Comparison of ENCODE assay signal across 8 cellular contexts in the genomic region with DNA sequence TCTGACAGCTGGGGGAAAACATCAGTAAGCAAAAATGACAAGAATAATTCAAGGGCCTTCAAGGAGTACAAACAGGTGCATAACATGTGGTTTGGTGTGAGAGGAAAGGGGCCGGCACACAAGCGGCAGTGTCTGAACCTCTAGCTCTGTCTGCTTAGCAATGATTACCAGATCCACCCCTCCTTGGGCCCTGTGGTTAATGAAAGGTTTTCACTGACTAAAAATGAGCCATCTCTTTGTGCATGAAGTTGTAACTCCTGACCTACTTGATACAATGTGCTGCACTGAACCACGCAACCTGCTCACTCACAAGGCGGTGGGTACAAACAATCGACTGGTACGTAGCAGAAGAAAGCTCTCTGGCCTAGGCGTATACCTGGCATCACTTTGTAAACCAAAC. TPM values are rescaled to one million over a fixed set of nuclear protein-coding genes. Genes with fewer than 3 reads are reported as not detected.
DNase-seq lines count a peak whose midpoint lies in the region; ATAC-seq and TF ChIP-seq lines count a peak whose summit lies in the region.

No MANE protein-coding gene starts in this region.

- no peaks in the 10 kb centered on the region for H3K27me3 ChIP-seq in colonic mucosa

- no peak for TF ChIP-seq CTCF in colonic mucosa (IDR thresholded peaks at IDR 0.05)
- TF ChIP-seq CTCF in chondrocyte (IDR thresholded peaks at IDR 0.05): no peak

- CTCF ChIA-PET in T-cell (lab: Charles Lee): interaction anchor here (0.6 to 3.1 kb wide), 9 partner anchors 9 to 40 kb away, joined by 3 to 12 read pairs (median 4); partner anchors contain the start of genes FAM117A (in 1 of the 2) and SLC35B1 (in 1 of the 2)

- H3K4me3 ChIP-seq in colonic mucosa: no peak overlapping the region

- DNase-seq in T-cell (peak in 33 of 34 experiments; percentile 19 to 78 (median 56)), colonic mucosa (no peak), ecto neural progenitor cell (ENCODE audit: low spot score) (no peak), nucleus accumbens (lab: John Stamatoyannopoulos, UW) (no peak), chondrocyte (ENCODE audit: low spot score) (no peak), C1 segment of cervical spinal cord (lab: John Stamatoyannopoulos, UW) (no peak)

- no peaks in the 10 kb centered on the region for H3K36me3 ChIP-seq in colonic mucosa

- POLR2A ChIA-PET in T-cell (lab: Charles Lee): interaction anchor here (0.5 to 3.7 kb wide), 11 partner anchors 8 to 400 kb away, joined by 3 to 117 read pairs (median 5); partner anchors contain the start of genes FAM117A (in 2 of the 2) and KAT7 (in 1 of the 2)

- H3K4me3 Mint-ChIP-seq in T-cell: peak overlapping the region; percentile 50 to 64 (median 63)
- H3K4me3 Mint-ChIP-seq in chondrocyte (ENCODE audit: unreplicated experiment): no peak overlapping the region

- peak; percentile 65 for ATAC-seq in GM18499 (IDR thresholded peaks at IDR 0.05; ENCODE audit: insufficient read depth, unreplicated experiment)
- peak; percentile 68 for ATAC-seq in HG02840 (IDR thresholded peaks at IDR 0.05; ENCODE audit: low FRiP score, unreplicated experiment)
- ATAC-seq in T-cell (replicated peaks in 1 of 4): peak; percentile 70 to 78 (median 74)

- intact Hi-C loops in colonic mucosa (cut with DNase I): no loop called here

- peaks cover 62 to 90% (median 89%) of the 10 kb centered on the region in 3 donors for H3K4me1 Mint-ChIP-seq in T-cell
- no peaks in the 10 kb centered on the region for H3K4me1 Mint-ChIP-seq in chondrocyte (ENCODE audit: low read depth)

- H3K27ac Mint-ChIP-seq in T-cell (peak overlapping the region; percentile 96 to 98), chondrocyte (ENCODE audit: unreplicated experiment) (no peak overlapping the region)

- peak overlapping the region; percentile 54 for H3K27ac ChIP-seq in colonic mucosa

- no peaks in the 10 kb centered on the region for H3K9me3 ChIP-seq in colonic mucosa

- no peak overlapping the region for H3K9ac ChIP-seq in colonic mucosa (ENCODE audit: low read depth in 2 of 2, low read length in 2 of 2)

- H3K27me3 Mint-ChIP-seq in T-cell: no peaks in the 10 kb centered on the region
- H3K27me3 Mint-ChIP-seq in chondrocyte (ENCODE audit: low read depth): no peaks in the 10 kb centered on the region

- peaks cover 0 to 3% (median 0%) of the 10 kb centered on the region in 3 donors for H3K9me3 Mint-ChIP-seq in T-cell
- no peaks in the 10 kb centered on the region for H3K9me3 Mint-ChIP-seq in chondrocyte (ENCODE audit: low read depth)

- H3K4me1 ChIP-seq in colonic mucosa: no peaks in the 10 kb centered on the region

- peaks cover 33% of the 10 kb centered on the region for H3K36me3 Mint-ChIP-seq in T-cell
- no peaks in the 10 kb centered on the region for H3K36me3 Mint-ChIP-seq in chondrocyte (ENCODE audit: low read depth)

RNA-seq across cellular contexts. Expression of gene FAM117A, which starts 15.1 kb away (rescaled TPM):
- total RNA-seq in T-cell (100 to 1,000 TPM in 2 of 5 donors, 10 to 100 TPM in 3; 71.9 to 105 (median 99.1) TPM), colonic mucosa (1 to 10 TPM; 6.3 to 7.9 TPM), chondrocyte (3.1 to 3.4 TPM (median 3.3 TPM) in 3 replicates)

RNA-seq across cellular contexts. Expression of gene KAT7, which starts 39.7 kb away (rescaled TPM):
- 100 to 1,000 TPM in 2 of 5 donors, 10 to 100 TPM in 3; 96.8 to 197 (median 99.7) TPM for total RNA-seq in T-cell
- total RNA-seq in colonic mucosa: 10 to 100 TPM; 39.4 to 42.5 TPM
- total RNA-seq in chondrocyte: 32.0 to 42.8 TPM (median 33.1 TPM) in 3 replicates

RNA-seq across cellular contexts. Expression of gene SLC35B1, which starts 41.0 kb away (rescaled TPM):
- 10 to 100 TPM; 40.5 to 57.1 (median 42.8) TPM for total RNA-seq in T-cell
- 10 to 100 TPM; 43.0 to 73.5 TPM for total RNA-seq in colonic mucosa
- total RNA-seq in chondrocyte: 45.2 to 62.8 TPM (median 45.3 TPM) in 3 replicates

Comparison
In these comparisons a context has a peak if more than half of its experiments do, and no peak if none do; other contexts are left out.
1. DNase-seq: peak in T-cell (33 of 34); none in colonic mucosa (single experiment), ecto neural progenitor cell (single experiment), nucleus accumbens (0 of 56), chondrocyte (single experiment) and C1 segment of cervical spinal cord (0 of 14).
2. RNA of gene FAM117A, which starts 15.1 kb away (total RNA-seq): 71.9 to 105 TPM in T-cell; 6.3 to 7.9 TPM in colonic mucosa and 3.1 to 3.4 TPM in chondrocyte; every median in the first group is over 4 times any median in the second.
3. Peak in every context shown above with its lines, with median percentiles within 50 percentile points of each other: ATAC-seq.